Comparison of ENCODE assay signal across 8 cellular contexts in the genomic region with DNA sequence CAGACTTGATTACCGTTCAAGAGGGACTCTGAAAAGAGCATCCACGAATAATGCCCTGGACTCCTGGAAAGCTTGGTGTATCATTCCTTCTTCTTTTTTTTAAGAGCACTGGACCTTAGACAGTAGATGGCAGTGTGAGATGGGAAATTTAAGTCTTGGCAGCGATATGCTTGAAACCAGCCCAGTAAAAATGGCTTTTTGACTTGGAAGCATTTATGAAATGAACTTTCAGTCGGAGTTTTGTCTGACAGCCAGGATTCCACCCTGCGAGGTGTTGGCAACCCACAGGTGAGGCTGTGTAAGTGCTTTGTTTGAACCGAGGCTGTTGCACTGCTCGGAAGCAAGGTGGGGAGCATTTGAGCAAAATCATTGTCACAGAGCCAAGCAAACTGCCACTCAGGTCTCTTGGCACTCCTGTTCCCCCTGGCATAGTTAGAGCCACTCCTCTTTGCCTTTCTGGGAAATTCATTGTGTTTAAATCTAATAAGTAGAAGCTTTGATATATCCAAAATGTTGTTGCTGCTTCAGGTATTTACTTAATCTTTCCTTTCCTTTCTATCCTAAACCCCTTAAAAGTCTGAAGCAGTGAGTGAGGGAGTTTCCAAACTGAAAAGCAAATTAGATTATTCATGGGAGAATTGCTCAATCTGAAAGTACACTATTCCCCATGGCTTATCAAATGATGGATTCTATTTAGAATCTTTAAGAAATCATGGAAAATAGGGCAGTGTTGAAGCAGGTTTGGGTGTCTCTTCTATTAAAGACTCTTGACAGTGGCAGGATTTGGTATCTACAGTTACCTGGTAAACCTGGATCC.
DNase-seq lines count a peak whose midpoint lies in the region; ATAC-seq and TF ChIP-seq lines count a peak whose summit lies in the region.

No MANE protein-coding gene starts in this region.

- DNase-seq in NCI-H187 treated with DMSO at 0.1 percent for 48 hours (lab: John Stamatoyannopoulos, UW) (peak; percentile 12), NCI-H187 (lab: John Stamatoyannopoulos, UW) (no peak), NCI-H524 (lab: John Stamatoyannopoulos, UW) (peak; percentile 10 to 53), dedifferentiated amniotic fluid mesenchymal stem cell (ENCODE audit: extremely low spot score) (peak; percentile 82), erythroblast (lab: John Stamatoyannopoulos, UW) (no peak), occipital lobe (lab: John Stamatoyannopoulos, UW) (no peak)
- DNase-seq in naive thymus-derived CD4-positive, alpha-beta T cell = no peak

- no peak for TF ChIP-seq POLR2A in erythroblast (IDR thresholded peaks at IDR 0.05; ENCODE audit: low read length)

- H3K27me3 ChIP-seq in naive thymus-derived CD4-positive, alpha-beta T cell (ENCODE audit: control insufficient read depth in 2 of 2, insufficient read depth in 2 of 2, low read length in 2 of 2) = no peaks in the 10 kb centered on the region

- H3K27me3 Mint-ChIP-seq in naive thymus-derived CD4-positive, alpha-beta T cell = no peaks in the 10 kb centered on the region

- CTCF ChIA-PET in naive thymus-derived CD4-positive, alpha-beta T cell (lab: Charles Lee) = no interaction called here

- H3K27ac ChIP-seq in naive thymus-derived CD4-positive, alpha-beta T cell (ENCODE audit: low read depth, low read length) = no peak overlapping the region

- peak; percentile 40 for ATAC-seq in naive thymus-derived CD4-positive, alpha-beta T cell
- no peak for ATAC-seq in HG02884 (IDR thresholded peaks at IDR 0.05; ENCODE audit: unreplicated experiment)

- H3K9me3 ChIP-seq in naive thymus-derived CD4-positive, alpha-beta T cell (ENCODE audit: control insufficient read depth in 2 of 3, low read length in 3 of 3) = no peaks in the 10 kb centered on the region

- no peaks in the 10 kb centered on the region for H3K36me3 ChIP-seq in naive thymus-derived CD4-positive, alpha-beta T cell (ENCODE audit: control insufficient read depth in 2 of 3, insufficient read depth in 3 of 3, low read length in 3 of 3)

- no peaks in the 10 kb centered on the region for H3K4me1 ChIP-seq in naive thymus-derived CD4-positive, alpha-beta T cell (ENCODE audit: control insufficient read depth in 2 of 2, insufficient read depth in 2 of 2, low read length in 2 of 2)

- H3K4me3 Mint-ChIP-seq in naive thymus-derived CD4-positive, alpha-beta T cell = no peak overlapping the region

- H3K9me3 Mint-ChIP-seq in naive thymus-derived CD4-positive, alpha-beta T cell = peaks cover 0 to 4% (median 0%) of the 10 kb centered on the region in 11 donors

- H3K36me3 Mint-ChIP-seq in naive thymus-derived CD4-positive, alpha-beta T cell = no peaks in the 10 kb centered on the region

- H3K4me3 ChIP-seq in naive thymus-derived CD4-positive, alpha-beta T cell (ENCODE audit: low read length) = no peak overlapping the region

- no peaks in the 10 kb centered on the region for H3K4me1 Mint-ChIP-seq in naive thymus-derived CD4-positive, alpha-beta T cell

- intact Hi-C loops in naive thymus-derived CD4-positive, alpha-beta T cell (cut with micrococcal nuclease) = no loop called here

- no peak overlapping the region for H3K27ac Mint-ChIP-seq in naive thymus-derived CD4-positive, alpha-beta T cell

- POLR2A ChIA-PET in naive thymus-derived CD4-positive, alpha-beta T cell (lab: Charles Lee) = no interaction called here

Comparison
In these comparisons a context has a peak if more than half of its experiments do, and no peak if none do; other contexts are left out.
1. DNase-seq: peak in NCI-H187 treated with DMSO at 0.1 percent for 48 hours (single experiment), NCI-H524 (2 of 2) and dedifferentiated amniotic fluid mesenchymal stem cell (single experiment); none in NCI-H187 (0 of 2), naive thymus-derived CD4-positive, alpha-beta T cell (0 of 9), erythroblast (0 of 2) and occipital lobe (single experiment).